ENCODE assay signal across 8 cellular contexts in genomic region chrX:134622056-134622812, GRCh38. TPM values are rescaled to one million over a fixed set of nuclear protein-coding genes. Genes with fewer than 3 reads are reported as not detected.
DNase-seq lines count a peak whose midpoint lies in the region; ATAC-seq, FAIRE-seq and TF ChIP-seq lines count a peak whose summit lies in the region.

No MANE protein-coding gene starts in this region.

- H3K4me3 ChIP-seq in ACC112 (ENCODE audit: low read depth, low read length) (peak overlapping the region; percentile 57), fibroblast of lung (replicated peaks in 1 of 4; ENCODE audit: control extremely low read depth in 1 of 4, insufficient read depth in 1 of 4, low read depth in 3 of 4, low read length in 4 of 4) (peak overlapping the region in 1 of 4 experiments; percentile 7), WERI-Rb-1 (ENCODE audit: low read depth, low read length) (no peak overlapping the region)

- H3K9me3 ChIP-seq in fibroblast of lung (ENCODE audit: control insufficient read depth, insufficient read depth, low read depth, low read length) (no peaks in the 10 kb centered on the region), WERI-Rb-1 (ENCODE audit: severe bottlenecking) (no peaks in the 10 kb centered on the region)

- no peaks in the 10 kb centered on the region for H3K79me2 ChIP-seq in ACC112 (ENCODE audit: control insufficient read depth, insufficient read depth, low read length, unreplicated experiment)
- H3K79me2 ChIP-seq in fibroblast of lung (ENCODE audit: control insufficient read depth, insufficient read depth, low read length), result no peaks in the 10 kb centered on the region

- H3K27me3 ChIP-seq in ACC112 (ENCODE audit: insufficient read depth, low read length) (no peaks in the 10 kb centered on the region), fibroblast of lung (ENCODE audit: control insufficient read depth, insufficient read depth, low read length) (no peaks in the 10 kb centered on the region), WERI-Rb-1 (ENCODE audit: insufficient read depth, low read depth, severe bottlenecking) (peaks cover 3% of the 10 kb centered on the region)

- H3K4me2 ChIP-seq in fibroblast of lung (ENCODE audit: extremely low read depth, insufficient read depth, low read length), result peak overlapping the region; percentile 41

- ATAC-seq in GM18517 (IDR thresholded peaks at IDR 0.05; ENCODE audit: unreplicated experiment), result peak; percentile 82
- peak; percentile 92 for ATAC-seq in HG02981 (IDR thresholded peaks at IDR 0.05; ENCODE audit: unreplicated experiment)
- ATAC-seq in HG03521 (IDR thresholded peaks at IDR 0.05; ENCODE audit: unreplicated experiment), result no peak

- H3K9ac ChIP-seq in fibroblast of lung (ENCODE audit: insufficient read depth, low read length), result no peak overlapping the region

- H3K36me3 ChIP-seq in ACC112 (ENCODE audit: insufficient read depth, low read length), result no peaks in the 10 kb centered on the region
- H3K36me3 ChIP-seq in fibroblast of lung (ENCODE audit: control insufficient read depth, insufficient read depth, low read length), result no peaks in the 10 kb centered on the region
- no peaks in the 10 kb centered on the region for H3K36me3 ChIP-seq in WERI-Rb-1

- H4K20me1 ChIP-seq in fibroblast of lung (ENCODE audit: control insufficient read depth, extremely low read depth, insufficient read depth, low read length), result no peaks in the 10 kb centered on the region

- H3K27ac ChIP-seq in ACC112 (ENCODE audit: low read depth, low read length), result peak overlapping the region; percentile 84
- H3K27ac ChIP-seq in fibroblast of lung (ENCODE audit: insufficient read depth, low read length), result peak overlapping the region; percentile 56
- no peak overlapping the region for H3K27ac ChIP-seq in WERI-Rb-1

- DNase-seq in RCC 7860 (ENCODE audit: low spot score) (peak; percentile 73), fibroblast of lung (ENCODE audit: low read depth in 2 of 2) (peak; percentile 86 to 93), urothelium cell line (ENCODE audit: low spot score) (peak; percentile 57), WERI-Rb-1 (no peak)

- H3K4me1 ChIP-seq in ACC112 (ENCODE audit: control insufficient read depth, insufficient read depth, low read length, unreplicated experiment) (peaks cover 54% of the 10 kb centered on the region), fibroblast of lung (ENCODE audit: control insufficient read depth, extremely low read depth, insufficient read depth, low read length) (peaks cover 14% of the 10 kb centered on the region)

- peak; percentile 94 for FAIRE-seq in RCC 7860 (lab: Jason Lieb, UNC)
- no peak for FAIRE-seq in urothelium cell line (lab: Jason Lieb, UNC)

- TF ChIP-seq CTCF in fibroblast of lung (conservative IDR thresholded peaks at IDR 0.05 in 1 of 2, IDR thresholded peaks at IDR 0.05 in 1 of 2; ENCODE audit: low read depth in 1 of 2, low read length in 2 of 2) (no peak), WERI-Rb-1 (IDR thresholded peaks at IDR 0.05; ENCODE audit: low read depth, low read length) (no peak)

- H2AFZ ChIP-seq in ACC112 (ENCODE audit: low read length, unreplicated experiment) (peak overlapping the region; percentile 38), fibroblast of lung (ENCODE audit: low read length) (no peak overlapping the region)

RNA-seq across cellular contexts. Expression of gene PLAC1, which starts 36.0 kb away (rescaled TPM):
- total RNA-seq in fibroblast of lung, result 0.17 and 0.26 TPM in 2 replicates
- polyA plus RNA-seq in fibroblast of lung, result 0.22 and 0.26 TPM in 2 replicates
- 0.20 TPM in 1 of 2 replicates, not detected in the other for polyA plus RNA-seq in fibroblast of lung (2012)
- polyA minus RNA-seq in fibroblast of lung (ENCODE audit: low replicate concordance), result not detected in 2 replicates
